In the genomic region with DNA sequence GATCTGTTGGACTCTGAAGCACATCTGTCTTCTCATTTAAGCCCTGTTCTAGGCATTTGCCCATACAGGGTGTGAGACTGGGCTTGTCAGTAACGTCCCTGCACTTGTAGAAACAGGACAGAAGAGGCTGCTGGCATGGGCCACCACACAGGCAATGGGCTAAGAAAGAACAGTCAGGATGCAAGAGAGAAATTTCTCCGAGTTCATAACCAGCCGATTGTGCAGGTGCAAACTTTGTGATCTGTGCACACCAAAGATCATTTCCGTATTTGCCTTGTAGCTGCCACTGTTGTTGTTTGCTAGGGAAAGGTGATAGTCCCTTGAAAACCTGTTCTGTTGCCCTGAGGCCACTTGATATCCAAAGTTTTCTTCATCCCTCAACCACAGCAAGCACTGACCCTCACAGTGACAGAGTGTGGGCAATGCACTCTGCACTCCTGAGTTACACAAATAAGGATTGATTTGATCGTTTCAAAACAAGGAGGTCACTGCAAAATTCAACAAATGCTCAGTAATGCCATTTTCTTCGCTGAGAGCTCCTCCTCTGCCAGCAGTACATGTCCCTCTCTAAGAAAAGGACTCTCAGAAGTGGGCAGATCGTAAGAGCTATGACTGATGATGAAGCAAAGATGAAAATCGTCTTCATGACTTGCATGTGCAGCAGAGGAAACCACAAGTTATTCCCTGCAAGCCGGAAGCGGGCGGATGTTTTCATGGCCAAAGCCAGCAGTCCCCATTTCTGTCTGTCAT, we compare ENCODE assay signal across 9 cellular contexts. TPM values are rescaled to one million over a fixed set of nuclear protein-coding genes. Genes with fewer than 3 reads are reported as not detected.
A peak's percentile ranks its signal among the peaks of the same experiment; 100 is the strongest.
DNase-seq lines count a peak whose midpoint lies in the region; ATAC-seq and TF ChIP-seq lines count a peak whose summit lies in the region.
"Had no signal": no experiment of that assay in that cellular context is flagged by ENCODE, and none has a peak within 500 bp of the region (broad histone marks: within the 10 kb centered on the region; RNA-seq: fewer than 3 reads in every experiment).

No MANE protein-coding gene starts in this region.

- no peak for TF ChIP-seq EP300 in transverse colon (IDR thresholded peaks at IDR 0.05; ENCODE audit: low read depth)

- TF ChIP-seq CTCF in right atrium auricular region (IDR thresholded peaks at IDR 0.05) = no peak
- no peak for TF ChIP-seq CTCF in transverse colon (IDR thresholded peaks at IDR 0.05)

- no peaks in the 10 kb centered on the region for H3K27me3 ChIP-seq in right atrium auricular region
- no peaks in the 10 kb centered on the region for H3K27me3 ChIP-seq in esophagus (ENCODE audit: control insufficient read depth in 1 of 2, insufficient read depth in 2 of 2, low read length in 2 of 2)
- H3K27me3 ChIP-seq in transverse colon = no peaks in the 10 kb centered on the region

- H3K27ac ChIP-seq in right atrium auricular region (no peak overlapping the region), esophagus (ENCODE audit: low read depth in 2 of 2, low read length in 1 of 2) (peak overlapping the region; percentile 91 to 94), transverse colon (peak overlapping the region in 3 of 4 donors; percentile 23 to 43 (median 27))

- intact Hi-C loops in cardiac septum (cut with DNase I) = no loop called here
- intact Hi-C loops in transverse colon (cut with DNase I; ENCODE audit: low total_unique reads) = loop anchor here (10.0 kb wide), 2 partner anchors 170 to 520 kb away; no protein-coding TSS in a partner anchor

- TF ChIP-seq POLR2A in transverse colon (IDR thresholded peaks at IDR 0.05) = no peak

- WGBS in esophagus, 2 donors = 47% methylated on average over 11 of the region's 11 CpGs
- 50 to 62% methylated on average over 2 to 11 of the region's 11 CpGs for WGBS in transverse colon (ENCODE audit: low coverage in 1 of 2), 2 donors

- DNase-seq in cardiac septum (ENCODE audit: low spot score) (peak; percentile 90), right atrium auricular region (ENCODE audit: low spot score) (no peak), UCSD-AML1 (lab: John Stamatoyannopoulos, UW; ENCODE audit: unreplicated experiment) (peak; percentile 59), transverse colon (peak; percentile 46), SW 1271 (lab: John Stamatoyannopoulos, UW) (no peak), HCEC 1CT (no peak)
- DNase-seq: nephron progenitor cell had no signal

- in situ Hi-C loops in transverse colon (cut with MboI; ENCODE audit: low pct_ligation_motif_present in 1 of 4, low pct_unique_long_range_greater_than_20kb in 1 of 4, low sequenced_read_pairs in 3 of 4) = loop anchor here in 1 of 4 donors (25.0 kb wide), 1 partner anchor 302 kb away; no protein-coding TSS in a partner anchor

- ATAC-seq in HG02588 (IDR thresholded peaks at IDR 0.05; ENCODE audit: unreplicated experiment) = no peak

- H3K36me3 ChIP-seq in right atrium auricular region = no peaks in the 10 kb centered on the region
- no peaks in the 10 kb centered on the region for H3K36me3 ChIP-seq in esophagus (ENCODE audit: control insufficient read depth in 2 of 2, insufficient read depth in 2 of 2, low read length in 1 of 2)
- H3K36me3 ChIP-seq in transverse colon = no peaks in the 10 kb centered on the region

- H3K9me3 ChIP-seq in right atrium auricular region = no peaks in the 10 kb centered on the region
- H3K9me3 ChIP-seq in esophagus (ENCODE audit: control insufficient read depth in 2 of 2, insufficient read depth in 1 of 2, low read depth in 1 of 2, low read length in 1 of 2) = no peaks in the 10 kb centered on the region
- H3K9me3 ChIP-seq in transverse colon = no peaks in the 10 kb centered on the region

- H3K4me1 ChIP-seq in right atrium auricular region (no peaks in the 10 kb centered on the region), esophagus (ENCODE audit: control insufficient read depth in 2 of 2, insufficient read depth in 2 of 2, low read length in 1 of 2) (peaks cover 2% of the 10 kb centered on the region in 2 donors), transverse colon (peaks cover 5 to 28% (median 13%) of the 10 kb centered on the region in 4 donors)

- no peak overlapping the region for H3K4me3 ChIP-seq in right atrium auricular region
- H3K4me3 ChIP-seq in esophagus (ENCODE audit: low read depth in 1 of 2, low read length in 2 of 2) = no peak overlapping the region
- H3K4me3 ChIP-seq in transverse colon = no peak overlapping the region

RNA-seq across cellular contexts. Expression of a gene that starts 20.2 kb away (rescaled TPM):
- total RNA-seq in cardiac septum (83.1 TPM), right atrium auricular region (10 to 100 TPM; 29.1 to 44.7 TPM), transverse colon (100 to 1,000 TPM; 140 to 304 (median 291) TPM)
- 10 to 100 TPM; 41.6 to 44.7 TPM for polyA plus RNA-seq in esophagus

Comparison
In these comparisons a context has a peak if more than half of its experiments do, and no peak if none do; other contexts are left out.
1. DNase-seq: peak in cardiac septum (single experiment), UCSD-AML1 (single experiment) and transverse colon (single experiment); none in right atrium auricular region (single experiment), SW 1271 (0 of 2) and HCEC 1CT (single experiment).
2. H3K27ac ChIP-seq: peak in esophagus (2 of 2) and transverse colon (3 of 4); none in right atrium auricular region (0 of 2).